1 cellular context compared by ENCODE assay signal in the genomic region with DNA sequence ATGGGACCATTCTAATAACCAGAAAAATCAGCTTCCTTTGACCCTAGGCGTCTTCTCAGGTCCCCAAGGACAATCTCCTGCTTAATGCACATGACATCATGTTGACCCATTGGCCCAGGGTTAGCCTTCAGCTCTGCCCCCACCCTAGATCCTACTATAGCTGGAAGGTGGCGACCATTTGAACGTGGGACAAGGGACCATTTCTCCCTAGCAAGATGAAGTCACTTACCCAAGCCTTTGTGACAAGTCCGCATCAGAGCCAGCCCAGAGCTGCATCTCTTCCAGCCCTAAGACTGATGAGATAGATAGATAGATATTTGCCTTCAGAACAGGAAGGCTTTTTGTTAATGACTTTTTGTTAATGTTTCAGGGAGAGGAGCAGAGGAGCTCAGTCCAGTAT.
TF ChIP-seq lines count a peak whose summit lies in the region.

No MANE protein-coding gene starts in this region.

TF ChIP-seq in HepG2, 621 proteins besides CTCF, POLR2A, EP300 and RAD21:
- TF ChIP-seq ZFP82 (CRISPR knock-in tag; IDR thresholded peaks at IDR 0.05; ENCODE audit: borderline replicate concordance): no peak
- no peak for TF ChIP-seq ZBTB33 (CRISPR knock-in tag; IDR thresholded peaks at IDR 0.05)
- TF ChIP-seq ATM (IDR thresholded peaks at IDR 0.05; ENCODE audit: borderline replicate concordance): no peak
- TF ChIP-seq ZNF407 (CRISPR knock-in tag; IDR thresholded peaks at IDR 0.05; ENCODE audit: not compliant biosample characterization): no peak
- no peak for TF ChIP-seq NCOA1 (CRISPR knock-in tag; IDR thresholded peaks at IDR 0.05)
- no peak for TF ChIP-seq CBFB (CRISPR knock-in tag; IDR thresholded peaks at IDR 0.05)
- no peak for TF ChIP-seq ZNF292 (CRISPR knock-in tag; IDR thresholded peaks at IDR 0.05; ENCODE audit: borderline replicate concordance, low read depth)
- TF ChIP-seq XRCC5 (optimal IDR thresholded peaks at IDR 0.05; ENCODE audit: low read length): no peak
- TF ChIP-seq, protein P1, sequence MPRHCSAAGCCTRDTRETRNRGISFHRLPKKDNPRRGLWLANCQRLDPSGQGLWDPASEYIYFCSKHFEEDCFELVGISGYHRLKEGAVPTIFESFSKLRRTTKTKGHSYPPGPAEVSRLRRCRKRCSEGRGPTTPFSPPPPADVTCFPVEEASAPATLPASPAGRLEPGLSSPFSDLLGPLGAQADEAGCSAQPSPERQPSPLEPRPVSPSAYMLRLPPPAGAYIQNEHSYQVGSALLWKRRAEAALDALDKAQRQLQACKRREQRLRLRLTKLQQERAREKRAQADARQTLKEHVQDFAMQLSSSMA (CRISPR knock-in tag; IDR thresholded peaks at IDR 0.05): no peak
- no peak for TF ChIP-seq SCMH1 (CRISPR knock-in tag; IDR thresholded peaks at IDR 0.05; ENCODE audit: borderline replicate concordance)
- no peak for TF ChIP-seq ZNF724P (CRISPR knock-in tag; IDR thresholded peaks at IDR 0.05; ENCODE audit: borderline replicate concordance)
